Comparison of ENCODE assay signal across 32 cellular contexts in the genomic region with DNA sequence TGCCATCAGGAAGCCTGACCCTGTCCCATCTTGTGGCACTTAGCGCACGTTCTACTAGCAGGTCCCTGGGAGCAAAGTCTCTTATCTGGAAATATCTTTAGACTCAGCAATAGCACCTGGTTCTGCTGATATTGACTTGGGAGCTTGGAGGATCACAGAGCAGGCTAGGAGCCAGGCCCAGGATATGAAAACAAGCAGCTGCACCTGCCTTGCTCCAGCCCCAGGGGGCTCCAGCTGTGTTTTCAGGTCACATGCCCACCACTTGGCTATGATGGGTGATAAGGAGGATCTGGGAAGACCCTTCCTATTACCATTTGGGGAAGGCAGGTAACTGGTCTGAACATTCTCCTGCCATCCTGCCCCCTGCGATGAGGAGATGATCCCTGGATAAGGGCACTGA.
DNase-seq lines count a peak whose midpoint lies in the region; ATAC-seq, FAIRE-seq and TF ChIP-seq lines count a peak whose summit lies in the region.
"Had no signal": no experiment of that assay in that cellular context is flagged by ENCODE, and none has a peak within 500 bp of the region (broad histone marks: within the 10 kb centered on the region; RNA-seq: fewer than 3 reads in every experiment).

No MANE protein-coding gene starts in this region.

- ATAC-seq in HepG2 (peak; percentile 42), right lobe of liver (no peak), K562 (peak; percentile 72), esophagus mucosa (no peak)
- ATAC-seq: activated T-cell treated with anti-CD3 and anti-CD28 coated beads, Interleukin-2, amount 50 U/mL, for 4 hours; effector memory CD8-positive, alpha-beta T cell; stimulated activated memory B cell treated with anti-CD40 and anti-IgM and Interleukin-4, amounts not matched to agents 10 μg/mL and 1 μg/mL and 100 μg/mL, for 72 hours had no signal

- POLR2A ChIA-PET in HepG2 (lab: Yijun Ruan, JAX): no interaction called here
- POLR2A ChIA-PET in K562 (lab: Yijun Ruan, JAX): interaction anchor here (0.6 to 0.7 kb wide), 3 partner anchors 40 to 404 kb away, joined by 3 to 4 read pairs (median 3); no protein-coding TSS in a partner anchor

- peaks cover 0 to 1% of the 10 kb centered on the region in 2 experiments; a peak in 1 of 5 replicates for H3K27me3 ChIP-seq in HepG2 (ENCODE audit: control insufficient read depth in 1 of 2, insufficient read depth in 2 of 2, low read length in 2 of 2)
- no peaks in the 10 kb centered on the region for H3K27me3 ChIP-seq in right lobe of liver
- peaks cover 0 to 19% of the 10 kb centered on the region in 2 experiments; a peak in 2 of 5 replicates for H3K27me3 ChIP-seq in K562 (ENCODE audit: control insufficient read depth in 2 of 2, insufficient read depth in 2 of 2, low read length in 2 of 2)
- H3K27me3 ChIP-seq in testis: no peaks in the 10 kb centered on the region
- no peaks in the 10 kb centered on the region for H3K27me3 ChIP-seq in MG63
- H3K27me3 ChIP-seq in thyroid gland: no peaks in the 10 kb centered on the region
- H3K27me3 ChIP-seq: breast epithelium, esophagus muscularis mucosa, spleen, suprapubic skin had no signal

- no peak for DNase-seq in HepG2 (ENCODE audit: low spot score)
- no peak for DNase-seq in right lobe of liver
- DNase-seq in HFF-Myc (ENCODE audit: extremely low read depth, low read depth): no peak
- DNase-seq in K562 (ENCODE audit: extremely low read depth in 1 of 4, low spot score in 3 of 4): peak in 1 of 4 experiments; percentile 13
- no peak for DNase-seq in testis
- no peak for DNase-seq in MG63
- DNase-seq in thyroid gland: no peak
- DNase-seq: activated CD4-positive, alpha-beta T cell treated with anti-CD3 and anti-CD28 coated beads for 48 hours; activated naive CD4-positive, alpha-beta T cell treated with Interleukin-2 at 50 U/mL for 16 hours; activated T-cell treated with anti-CD3 and anti-CD28 coated beads, Interleukin-2, amount 50 U/mL, for 4 hours; amniotic stem cell; C1 segment of cervical spinal cord; effector memory CD8-positive, alpha-beta T cell; left ventricle myocardium inferior; naive B cell; NCI-H524; retina; RPMI8226; spleen; stimulated activated CD4-positive, alpha-beta T cell treated with anti-CD3 and anti-CD28 coated beads, Interleukin-2, amount 100 ng/mL, for 48 hours; T-helper 2 cell had no signal

- no peak for FAIRE-seq in HepG2 (lab: Jason Lieb, UNC)
- no peak for FAIRE-seq in K562 (lab: Jason Lieb, UNC)
- FAIRE-seq: frontal cortex, urothelium cell line had no signal

- WGBS in HepG2 (ENCODE audit: low lambda C conversion rate): 33% methylated on average over 3 of the region's 3 CpGs
- WGBS in right lobe of liver (ENCODE audit: insufficient coverage, low coverage, low lambda C conversion rate, missing lambda C conversion rate): 89% methylated on average over 3 of the region's 3 CpGs
- WGBS in K562 (ENCODE audit: insufficient coverage, low coverage, missing lambda C conversion rate): 6% methylated on average over 3 of the region's 3 CpGs
- 73 to 93% methylated on average over 3 of the region's 3 CpGs for WGBS in testis, 2 donors
- 96% methylated on average over 3 of the region's 3 CpGs; no CpG with 5 or more reads in 1 of the 2 donors for WGBS in thyroid gland, 2 donors

- H2AFZ ChIP-seq in HepG2 (ENCODE audit: low read length) (no peak overlapping the region), K562 (ENCODE audit: low read depth, low read length) (no peak overlapping the region)

- H3K27ac ChIP-seq in HepG2 (ENCODE audit: extremely low read length, insufficient read depth, low read length) (no peak overlapping the region), right lobe of liver (no peak overlapping the region), K562 (ENCODE audit: extremely low read depth, low read depth, low read length) (no peak overlapping the region), testis (no peak overlapping the region), thyroid gland (no peak overlapping the region)
- H3K27ac ChIP-seq: breast epithelium, coronary artery, esophagus muscularis mucosa, HL-60, left ventricle myocardium inferior, SK-N-MC, spleen, suprapubic skin had no signal

- H3K9me1 ChIP-seq in K562 (ENCODE audit: control insufficient read depth, insufficient read depth, low read length): peaks cover 2% of the 10 kb centered on the region

- no peaks in the 10 kb centered on the region for H3K79me2 ChIP-seq in HepG2 (ENCODE audit: insufficient read depth, low read length)
- no peaks in the 10 kb centered on the region for H3K79me2 ChIP-seq in K562 (ENCODE audit: control insufficient read depth, insufficient read depth, low read length)

- no peaks in the 10 kb centered on the region for H3K36me3 ChIP-seq in HepG2 (replicated peaks in 1 of 2; ENCODE audit: control insufficient read depth in 1 of 2, insufficient read depth in 2 of 2, low read length in 2 of 2)
- no peaks in the 10 kb centered on the region for H3K36me3 ChIP-seq in right lobe of liver
- no peaks in the 10 kb centered on the region for H3K36me3 ChIP-seq in K562 (ENCODE audit: control insufficient read depth, insufficient read depth, low read length)
- no peaks in the 10 kb centered on the region for H3K36me3 ChIP-seq in testis (ENCODE audit: low read depth, missing control alignments)
- no peaks in the 10 kb centered on the region for H3K36me3 ChIP-seq in MG63
- H3K36me3 ChIP-seq in thyroid gland: no peaks in the 10 kb centered on the region
- H3K36me3 ChIP-seq: breast epithelium, esophagus muscularis mucosa, HAP-1, left ventricle myocardium inferior, spleen, suprapubic skin had no signal

- H4K20me1 ChIP-seq in HepG2 (ENCODE audit: insufficient read depth, low read length) (no peaks in the 10 kb centered on the region), K562 (replicated peaks; ENCODE audit: control insufficient read depth, insufficient read depth, low read length) (no peaks in the 10 kb centered on the region)

- TF ChIP-seq POLR2A in HepG2 (IDR thresholded peaks at IDR 0.05; ENCODE audit: insufficient read depth in 1 of 2, low read depth in 2 of 2, low read length in 2 of 2) (no peak), right lobe of liver (IDR thresholded peaks at IDR 0.05) (no peak), K562 (conservative IDR thresholded peaks at IDR 0.05) (no peak), testis (IDR thresholded peaks at IDR 0.05) (no peak), thyroid gland (IDR thresholded peaks at IDR 0.05) (no peak)

- intact Hi-C loops in HepG2 (cut with micrococcal nuclease; ENCODE audit: unreplicated experiment): no loop called here
- intact Hi-C loops in right lobe of liver (cut with DNase I): no loop called here
- intact Hi-C loops in K562 (cut with micrococcal nuclease): no loop called here
- intact Hi-C loops in testis (cut with DNase I; ENCODE audit: low total_unique reads): no loop called here
- intact Hi-C loops in thyroid gland (cut with DNase I): no loop called here

- TF ChIP-seq CTCF in HepG2 (CRISPR knock-in tag; IDR thresholded peaks at IDR 0.05): peak; percentile 20; the same call in 1 of the 2 replicates
- TF ChIP-seq CTCF in right lobe of liver (IDR thresholded peaks at IDR 0.05): no peak
- peak; percentile 15 for TF ChIP-seq CTCF in HFF-Myc (IDR thresholded peaks at IDR 0.05; ENCODE audit: low read depth, low read length, missing control alignments)
- peak in 2 of 3 experiments; percentile 24 to 31; a peak in 2 of 6 replicates for TF ChIP-seq CTCF in K562 (IDR thresholded peaks at IDR 0.05 in 2 of 3, conservative IDR thresholded peaks at IDR 0.05 in 1 of 3; ENCODE audit: insufficient read depth in 2 of 3, low read depth in 1 of 3, low read length in 3 of 3)
- no peak for TF ChIP-seq CTCF in testis (IDR thresholded peaks at IDR 0.05)
- TF ChIP-seq CTCF in thyroid gland (IDR thresholded peaks at IDR 0.05): no peak

- no peak for TF ChIP-seq EP300 in HepG2 (IDR thresholded peaks at IDR 0.05; ENCODE audit: low read depth in 2 of 2, low read length in 2 of 2)
- TF ChIP-seq EP300 in HepG2 (CRISPR knock-in tag; IDR thresholded peaks at IDR 0.05; ENCODE audit: borderline replicate concordance): no peak
- TF ChIP-seq EP300 in K562 (IDR thresholded peaks at IDR 0.05; ENCODE audit: low read length): no peak

- CTCF ChIA-PET in HepG2 (lab: Yijun Ruan, JAX; ENCODE audit: low intra/inter-chr PET ratio, low total read pairs) (interaction anchor here (0.7 kb wide), 1 partner anchor 112 kb away, joined by 4 read pairs; no protein-coding TSS in a partner anchor), K562 (lab: Yijun Ruan, JAX; ENCODE audit: low intra/inter-chr PET ratio) (no interaction called here)

- in situ Hi-C loops in HepG2 (cut with HindIII; ENCODE audit: extremely low pct_ligation_motif_present, low pct_unique_long_range_greater_than_20kb): no loop called here
- in situ Hi-C loops in K562 (cut with MboI): no loop called here

- peaks cover 12% of the 10 kb centered on the region for H3K9me3 ChIP-seq in HepG2 (ENCODE audit: low read length)
- H3K9me3 ChIP-seq in right lobe of liver: no peaks in the 10 kb centered on the region
- no peaks in the 10 kb centered on the region for H3K9me3 ChIP-seq in K562 (replicated peaks; ENCODE audit: control insufficient read depth, insufficient read depth, low read depth, low read length)
- no peaks in the 10 kb centered on the region for H3K9me3 ChIP-seq in testis
- peaks cover 1% of the 10 kb centered on the region; the same call in 1 of the 2 replicates for H3K9me3 ChIP-seq in MG63
- no peaks in the 10 kb centered on the region for H3K9me3 ChIP-seq in thyroid gland
- H3K9me3 ChIP-seq: esophagus muscularis mucosa, left ventricle myocardium inferior, suprapubic skin had no signal

- BruUV-seq in HepG2 (replicated peaks; lab: Mats Ljungman, UMichigan) (no TSS peak), K562 (replicated peaks; lab: Mats Ljungman, UMichigan) (no TSS peak)

- H3K4me3 ChIP-seq in HepG2 (replicated peaks in 1 of 3; ENCODE audit: insufficient read depth in 1 of 3, low read depth in 2 of 3, low read length in 3 of 3) (no peak overlapping the region), right lobe of liver (no peak overlapping the region), HFF-Myc (replicated peaks; ENCODE audit: low read depth, low read length) (no peak overlapping the region), K562 (no peak overlapping the region), testis (no peak overlapping the region), MG63 (no peak overlapping the region), thyroid gland (replicated peaks in 1 of 3) (no peak overlapping the region)
- H3K4me3 ChIP-seq: breast epithelium, coronary artery, esophagus muscularis mucosa, HAP-1, left ventricle myocardium inferior, SK-N-MC, spleen, suprapubic skin had no signal

- H3K4me2 ChIP-seq in HepG2 (ENCODE audit: low read depth, low read length): no peak overlapping the region
- no peak overlapping the region for H3K4me2 ChIP-seq in K562 (ENCODE audit: insufficient read depth, low read length)

- peaks cover 10% of the 10 kb centered on the region for H3K4me1 ChIP-seq in HepG2 (ENCODE audit: insufficient read depth, low read length)
- no peaks in the 10 kb centered on the region for H3K4me1 ChIP-seq in right lobe of liver
- H3K4me1 ChIP-seq in K562 (replicated peaks in 1 of 2; ENCODE audit: control insufficient read depth in 2 of 2, insufficient read depth in 2 of 2, low read length in 2 of 2): peaks cover 0 to 11% of the 10 kb centered on the region in 2 experiments; a peak in 3 of 5 replicates
- no peaks in the 10 kb centered on the region for H3K4me1 ChIP-seq in testis
- H3K4me1 ChIP-seq in thyroid gland: no peaks in the 10 kb centered on the region
- H3K4me1 ChIP-seq: breast epithelium, esophagus muscularis mucosa, HAP-1, left ventricle myocardium inferior, suprapubic skin had no signal

- no peak for TF ChIP-seq RAD21 in HepG2 (CRISPR knock-in tag; IDR thresholded peaks at IDR 0.05)
- TF ChIP-seq RAD21 in K562 (CRISPR knock-in tag; conservative IDR thresholded peaks at IDR 0.05 in 1 of 2, IDR thresholded peaks at IDR 0.05 in 1 of 2): no peak

- H3K9ac ChIP-seq in HepG2 (ENCODE audit: insufficient read depth, low read depth, low read length): no peak overlapping the region
- no peak overlapping the region for H3K9ac ChIP-seq in K562 (ENCODE audit: insufficient read depth in 1 of 2, low read depth in 2 of 2, low read length in 2 of 2)

Comparison
In these comparisons a context has a peak if more than half of its experiments do, and no peak if none do; other contexts are left out.
1. ATAC-seq: peak in HepG2 (single experiment) and K562 (single experiment); none in right lobe of liver (0 of 4) and esophagus mucosa (single experiment).
2. CTCF ChIP-seq: peak in HepG2 (single experiment), HFF-Myc (single experiment) and K562 (2 of 3); none in right lobe of liver (0 of 4), testis (0 of 3) and thyroid gland (0 of 6).